Comparison of ENCODE assay signal across 13 cellular contexts in genomic region chr7:51256244-51256781, GRCh38.
DNase-seq lines count a peak whose midpoint lies in the region; ATAC-seq, FAIRE-seq and TF ChIP-seq lines count a peak whose summit lies in the region.
"Had no signal": no experiment of that assay in that cellular context is flagged by ENCODE, and none has a peak within 500 bp of the region (broad histone marks: within the 10 kb centered on the region; RNA-seq: fewer than 3 reads in every experiment).

No MANE protein-coding gene starts in this region.

- no peak overlapping the region for H3K14ac ChIP-seq in H1 (ENCODE audit: insufficient read length)

- H3K4me1 ChIP-seq in H1 (replicated peaks in 1 of 4; ENCODE audit: control insufficient read depth in 3 of 4, insufficient read depth in 4 of 4, low read length in 3 of 4) (peaks cover 0 to 10% (median 6%) of the 10 kb centered on the region in 4 experiments; a peak in 5 of 7 replicates), mucosa of descending colon (ENCODE audit: low read depth) (peaks cover 11% of the 10 kb centered on the region), tibial nerve (peaks cover 0 to 12% (median 5%) of the 10 kb centered on the region in 4 donors), body of pancreas (peaks cover 15% of the 10 kb centered on the region)
- H3K4me1 ChIP-seq: right lobe of liver had no signal

- no peak overlapping the region for H3K23ac ChIP-seq in H1 (ENCODE audit: insufficient read length)

- intact Hi-C loops in mucosa of descending colon (cut with DNase I, micrococcal nuclease), result no loop called here
- intact Hi-C loops in body of pancreas (cut with DNase I), result no loop called here

- H3K79me2 ChIP-seq in H1 (ENCODE audit: control insufficient read depth in 1 of 2, insufficient read depth in 2 of 2, low read length in 2 of 2), result peaks cover 0 to 63% of the 10 kb centered on the region in 2 experiments; a peak in 3 of 4 replicates

- 77% methylated on average over 10 of the region's 10 CpGs; no CpG with 5 or more reads in 1 of the 2 experiments for WGBS in H1 (ENCODE audit: extremely low coverage in 1 of 2, insufficient coverage in 1 of 2, insufficient read length in 1 of 2, insufficient replicate concordance in 2 of 2, low coverage in 1 of 2, low lambda C conversion rate in 2 of 2, missing lambda C conversion rate in 1 of 2), 2 experiments
- WGBS in tibial nerve, 2 donors, result 44 to 50% methylated on average over 10 of the region's 10 CpGs
- 73 to 80% methylated on average over 8 to 10 of the region's 10 CpGs for WGBS in body of pancreas, 2 donors

- peak overlapping the region in 1 of 2 experiments; percentile 16; a peak in 1 of 4 replicates for H3K4me2 ChIP-seq in H1 (ENCODE audit: insufficient read depth in 1 of 2, low read depth in 2 of 2, low read length in 2 of 2)

- 0 out of 2 replicates have a peak overlapping the region, but pooled peaks have one; percentile 5 for H2BK12ac ChIP-seq in H1 (ENCODE audit: low read depth, low read length)

- no peak overlapping the region for H3K56ac ChIP-seq in H1 (replicated peaks; ENCODE audit: insufficient read length, low read depth, low read length)

- no peaks in the 10 kb centered on the region for H3K27me3 ChIP-seq in H1 (replicated peaks in 1 of 4; ENCODE audit: control insufficient read depth in 3 of 4, extremely low read depth in 1 of 4, insufficient read depth in 3 of 4, low read length in 3 of 4)
- no peaks in the 10 kb centered on the region for H3K27me3 ChIP-seq in tibial nerve
- H3K27me3 ChIP-seq in body of pancreas, result no peaks in the 10 kb centered on the region
- H3K27me3 ChIP-seq: esophagus squamous epithelium, right lobe of liver had no signal

- no peak overlapping the region for H3K4ac ChIP-seq in H1 (replicated peaks; ENCODE audit: insufficient read length, low read depth, low read length)

- TF ChIP-seq POLR2A in H1 (IDR thresholded peaks at IDR 0.05; ENCODE audit: control extremely low read depth in 1 of 2, low read depth in 2 of 2, low read length in 2 of 2) (no peak), tibial nerve (IDR thresholded peaks at IDR 0.05) (no peak), body of pancreas (IDR thresholded peaks at IDR 0.05) (no peak)

- TF ChIP-seq EP300 in H1 (IDR thresholded peaks at IDR 0.05; ENCODE audit: borderline replicate concordance in 1 of 2, low read depth in 2 of 2, low read length in 2 of 2), result no peak
- peak in 1 of 2 donors; percentile 18 for TF ChIP-seq EP300 in tibial nerve (IDR thresholded peaks at IDR 0.05)

- TF ChIP-seq RAD21 in H1 (IDR thresholded peaks at IDR 0.05 in 1 of 2, conservative IDR thresholded peaks at IDR 0.05 in 1 of 2; ENCODE audit: low read depth in 2 of 2, low read length in 2 of 2), result no peak

- no peak overlapping the region for H2AFZ ChIP-seq in H1 (ENCODE audit: low read length)

- H3K27ac ChIP-seq in H1 (ENCODE audit: low read depth, low read length), result no peak overlapping the region
- peak overlapping the region; percentile 15 to 86 (median 52) for H3K27ac ChIP-seq in tibial nerve
- H3K27ac ChIP-seq in body of pancreas, result peak overlapping the region in 2 of 4 donors; percentile 22 to 52
- H3K27ac ChIP-seq: right lobe of liver, VCaP had no signal

- H4K5ac ChIP-seq in H1 (ENCODE audit: insufficient read length, low read depth, low read length), result no peak overlapping the region

- H2BK5ac ChIP-seq in H1 (ENCODE audit: low read depth, low read length), result no peak overlapping the region

- CTCF ChIA-PET in H1 (lab: Charles Lee; ENCODE audit: partially characterized antibody), result interaction anchor here (0.6 to 1.7 kb wide), 5 partner anchors 29 to 111 kb away, joined by 3 to 6 read pairs (median 3); no protein-coding TSS in a partner anchor

- H4K91ac ChIP-seq in H1 (replicated peaks; ENCODE audit: insufficient read length, low read length), result no peak overlapping the region

- 0 out of 2 replicates have a peak, but pooled peaks cover 2% of the 10 kb centered on the region for H3K79me1 ChIP-seq in H1 (ENCODE audit: low read depth, low read length)

- no peak overlapping the region for H2BK15ac ChIP-seq in H1 (ENCODE audit: low read length)

- H3K4me3 ChIP-seq in H1 (ENCODE audit: extremely low read depth in 1 of 4, insufficient read depth in 2 of 4, low read depth in 3 of 4, low read length in 4 of 4) (no peak overlapping the region), mucosa of descending colon (no peak overlapping the region), tibial nerve (no peak overlapping the region), body of pancreas (no peak overlapping the region)
- H3K4me3 ChIP-seq: esophagus squamous epithelium, right lobe of liver had no signal

- no peak overlapping the region for H3K9ac ChIP-seq in H1 (replicated peaks in 1 of 4; ENCODE audit: extremely low read depth in 1 of 4, low read depth in 3 of 4, low read length in 3 of 4)

- no peak overlapping the region for H4K8ac ChIP-seq in H1 (ENCODE audit: extremely low read depth, insufficient read depth, low read length)

- no peak overlapping the region for H3K18ac ChIP-seq in H1 (ENCODE audit: extremely low read depth, low read length)

- FAIRE-seq in H1 (lab: Jason Lieb, UNC), result no peak
- FAIRE-seq: colon had no signal

- POLR2A ChIA-PET in H1 (lab: Charles Lee; ENCODE audit: partially characterized antibody), result interaction anchor here (1.6 to 1.7 kb wide), 2 partner anchors 70 kb away, joined by 3 to 6 read pairs; no protein-coding TSS in a partner anchor

- peaks cover 0 to 8% of the 10 kb centered on the region in 2 experiments for H4K20me1 ChIP-seq in H1 (replicated peaks in 1 of 2; ENCODE audit: control insufficient read depth in 1 of 2, insufficient read depth in 2 of 2, low read length in 2 of 2)

- H2BK20ac ChIP-seq in H1 (ENCODE audit: low read length), result no peak overlapping the region

- TF ChIP-seq CTCF in H1 (IDR thresholded peaks at IDR 0.05; ENCODE audit: control extremely low read depth in 1 of 3, insufficient read depth in 1 of 3, low read depth in 1 of 3, low read length in 3 of 3) (no peak), mucosa of descending colon (IDR thresholded peaks at IDR 0.05) (no peak), tibial nerve (IDR thresholded peaks at IDR 0.05) (no peak), body of pancreas (IDR thresholded peaks at IDR 0.05) (no peak)

- no peaks in the 10 kb centered on the region; the same call in 1 of the 2 replicates for H3K23me2 ChIP-seq in H1 (ENCODE audit: low read depth, low read length)

- ATAC-seq in mucosa of descending colon (peak; percentile 88), body of pancreas (no peak), GM21576 (IDR thresholded peaks at IDR 0.05; ENCODE audit: unreplicated experiment) (no peak), HG03139 (IDR thresholded peaks at IDR 0.05; ENCODE audit: unreplicated experiment) (no peak)

- peak; percentile 15 to 24 for DNase-seq in NCI-H2081 (lab: John Stamatoyannopoulos, UW)
- no peak for DNase-seq in NCI-H2081 treated with DMSO at 0.1 percent for 48 hours (lab: John Stamatoyannopoulos, UW)
- peak in 1 of 2 experiments; percentile 41 for DNase-seq in H1 (ENCODE audit: low read depth in 1 of 2, low spot score in 2 of 2)
- DNase-seq in mucosa of descending colon, result peak in 2 of 3 donors; percentile 47 to 54
- DNase-seq in tibial nerve (ENCODE audit: low spot score in 2 of 2), result no peak
- DNase-seq in body of pancreas, result no peak
- DNase-seq: esophagus squamous epithelium, NCI-H1694, right lobe of liver had no signal

- H2BK120ac ChIP-seq in H1 (replicated peaks; ENCODE audit: low read depth, low read length), result no peak overlapping the region

- H3K9me3 ChIP-seq in H1 (ENCODE audit: insufficient read depth in 2 of 2, low read depth in 1 of 2, low read length in 1 of 2) (no peaks in the 10 kb centered on the region), mucosa of descending colon (no peaks in the 10 kb centered on the region), tibial nerve (no peaks in the 10 kb centered on the region), body of pancreas (no peaks in the 10 kb centered on the region)
- H3K9me3 ChIP-seq: esophagus squamous epithelium, right lobe of liver had no signal

- H2AK5ac ChIP-seq in H1 (ENCODE audit: low read depth, low read length), result no peak overlapping the region

- H3K36me3 ChIP-seq in H1 (ENCODE audit: control insufficient read depth in 2 of 4, insufficient read depth in 4 of 4, low read length in 3 of 4) (no peaks in the 10 kb centered on the region), mucosa of descending colon (ENCODE audit: low read depth) (no peaks in the 10 kb centered on the region), tibial nerve (no peaks in the 10 kb centered on the region), body of pancreas (replicated peaks in 1 of 2; ENCODE audit: insufficient read depth in 1 of 2, low read depth in 2 of 2) (no peaks in the 10 kb centered on the region)
- H3K36me3 ChIP-seq: esophagus squamous epithelium, right lobe of liver had no signal

TF ChIP-seq in H1, 55 proteins besides CTCF, POLR2A, EP300 and RAD21:
- TF ChIP-seq FOSL1 (IDR thresholded peaks at IDR 0.05; ENCODE audit: insufficient read depth, low read depth, low read length), result no peak
- no peak for TF ChIP-seq MAFK (IDR thresholded peaks at IDR 0.05; ENCODE audit: low read depth, low read length)
- TF ChIP-seq SP4 (IDR thresholded peaks at IDR 0.05; ENCODE audit: low read length), result no peak
- TF ChIP-seq NRF1 (IDR thresholded peaks at IDR 0.05; ENCODE audit: low read depth, low read length), result no peak
- no peak for TF ChIP-seq RXRA (IDR thresholded peaks at IDR 0.05; ENCODE audit: insufficient read depth, low read depth, low read length)
- TF ChIP-seq JUN (IDR thresholded peaks at IDR 0.05; ENCODE audit: low read depth, low read length), result no peak
- no peak for TF ChIP-seq CBX5 (IDR thresholded peaks at IDR 0.05; ENCODE audit: low read depth, low read length)

Comparison
In these comparisons a context has a peak if more than half of its experiments do, and no peak if none do; other contexts are left out.
1. DNase-seq: peak in NCI-H2081 (2 of 2) and mucosa of descending colon (2 of 3); none in NCI-H2081 treated with DMSO at 0.1 percent for 48 hours (single experiment), tibial nerve (0 of 2) and body of pancreas (0 of 4).